ENCODE assay signal across 8 cellular contexts in genomic region chr22:41286639-41287091, GRCh38. TPM values are rescaled to one million over a fixed set of nuclear protein-coding genes. Genes with fewer than 3 reads are reported as not detected.
DNase-seq lines count a peak whose midpoint lies in the region; ATAC-seq lines count a peak whose summit lies in the region.

No MANE protein-coding gene starts in this region.

- no peaks in the 10 kb centered on the region for H3K27me3 ChIP-seq in iPS-15b (ENCODE audit: control insufficient read depth, insufficient read depth, low read length)

- DNase-seq in Right ventricle myocardium superior (no peak), Right ventricle myocardium inferior (ENCODE audit: missing footprints) (no peak), RPMI8226 (peak; percentile 54), AG08396 (ENCODE audit: low spot score) (no peak)
- DNase-seq in activated naive CD4-positive, alpha-beta T cell treated with anti-CD3 and anti-CD28 coated beads, Interleukin-2, amount 50 U/mL, for 16 hours, result peak; percentile 42
- peak in 3 of 4 experiments; percentile 11 to 20 (median 17) for DNase-seq in stimulated activated CD4-positive, alpha-beta T cell treated with anti-CD3 and anti-CD28 coated beads, Interleukin-1b, Interleukin-23, amount 100 ng/mL, for 24 hours (ENCODE audit: low read depth in 4 of 4, low spot score in 1 of 4)

- no peak overlapping the region for H3K9ac ChIP-seq in iPS-15b (ENCODE audit: low read depth, low read length)

- intact Hi-C loops in Right ventricle myocardium superior (cut with DNase I) (loop anchor here (5.0 kb wide), 1 partner anchor 89 kb away; no protein-coding TSS in a partner anchor), Right ventricle myocardium inferior (cut with DNase I) (loop anchor here (5.0 to 10.0 kb wide), 4 partner anchors 89 to 332 kb away; partner anchors contain the start of genes EP300, RBX1 and TEF)

- peaks cover 6% of the 10 kb centered on the region for H3K4me1 ChIP-seq in iPS-15b (ENCODE audit: control insufficient read depth, insufficient read depth, low read length)

- H3K9me3 ChIP-seq in iPS-15b (ENCODE audit: control insufficient read depth, insufficient read depth, low read length), result no peaks in the 10 kb centered on the region

- H3K36me3 ChIP-seq in iPS-15b (ENCODE audit: control insufficient read depth, insufficient read depth, low read length), result peaks cover 14% of the 10 kb centered on the region

- H3K4me3 ChIP-seq in iPS-15b (ENCODE audit: low read depth, low read length), result peak overlapping the region; percentile 50

- ATAC-seq in Right ventricle myocardium superior (ENCODE audit: poor library complexity) (peak; percentile 23), Right ventricle myocardium inferior (no peak), HG03066 (IDR thresholded peaks at IDR 0.05; ENCODE audit: low read depth, unreplicated experiment) (peak; percentile 11)

RNA-seq across cellular contexts. Expression of gene RANGAP1, which starts 0.7 kb away (rescaled TPM):
- total RNA-seq in Right ventricle myocardium superior, result 42.8 TPM
- total RNA-seq in Right ventricle myocardium inferior, result 51.5 TPM

RNA-seq across cellular contexts. Expression of gene ZC3H7B, which starts 14.7 kb away (rescaled TPM):
- total RNA-seq in Right ventricle myocardium superior (41.3 TPM), Right ventricle myocardium inferior (45.5 TPM)

RNA-seq across cellular contexts. Expression of gene CHADL, which starts 45.9 kb away (rescaled TPM):
- total RNA-seq in Right ventricle myocardium superior (22.6 TPM), Right ventricle myocardium inferior (26.4 TPM)

Comparison
In these comparisons a context has a peak if more than half of its experiments do, and no peak if none do; other contexts are left out.
1. DNase-seq: peak in RPMI8226 (single experiment), activated naive CD4-positive, alpha-beta T cell treated with anti-CD3 and anti-CD28 coated beads, Interleukin-2, amount 50 U/mL, for 16 hours (single experiment) and stimulated activated CD4-positive, alpha-beta T cell treated with anti-CD3 and anti-CD28 coated beads, Interleukin-1b, Interleukin-23, amount 100 ng/mL, for 24 hours (3 of 4); none in Right ventricle myocardium superior (single experiment), Right ventricle myocardium inferior (single experiment) and AG08396 (single experiment).